In genomic region chr3:55481067-55481917, GRCh38 we compare ENCODE assay signal across 9 cellular contexts. TPM values are rescaled to one million over a fixed set of nuclear protein-coding genes. Genes with fewer than 3 reads are reported as not detected.
DNase-seq lines count a peak whose midpoint lies in the region; ATAC-seq and TF ChIP-seq lines count a peak whose summit lies in the region.
"Had no signal": no experiment of that assay in that cellular context is flagged by ENCODE, and none has a peak within 500 bp of the region (broad histone marks: within the 10 kb centered on the region; RNA-seq: fewer than 3 reads in every experiment).

No MANE protein-coding gene starts in this region.

- CTCF ChIA-PET in activated naive CD4-positive, alpha-beta T cell treated with anti-CD3 and anti-CD28 coated beads, Interleukin-2, amount 10 ng/mL, durations not matched to agents 7 days and 5 days (lab: Charles Lee): no interaction called here

- 5% methylated on average over 45 of the region's 45 CpGs for WGBS in thymus

- peaks cover 72% of the 10 kb centered on the region for H3K27me3 Mint-ChIP-seq in activated naive CD4-positive, alpha-beta T cell treated with anti-CD3 and anti-CD28 coated beads, Interleukin-2, amount 10 ng/mL, durations not matched to agents 7 days and 5 days

- H3K36me3 Mint-ChIP-seq in activated naive CD4-positive, alpha-beta T cell treated with anti-CD3 and anti-CD28 coated beads, Interleukin-2, amount 10 ng/mL, durations not matched to agents 7 days and 5 days: peaks cover 8% of the 10 kb centered on the region

- H3K4me1 ChIP-seq in thymus (ENCODE audit: control insufficient read depth, insufficient read depth, low read length) (no peaks in the 10 kb centered on the region), HAP-1 (peaks cover 6% of the 10 kb centered on the region)

- no peak overlapping the region for H3K27ac Mint-ChIP-seq in activated naive CD4-positive, alpha-beta T cell treated with anti-CD3 and anti-CD28 coated beads, Interleukin-2, amount 10 ng/mL, durations not matched to agents 7 days and 5 days

- H3K27ac ChIP-seq in coronary artery: no peak overlapping the region
- H3K27ac ChIP-seq in thymus (ENCODE audit: low read depth): no peak overlapping the region

- H3K36me3 ChIP-seq in thymus (ENCODE audit: control insufficient read depth, insufficient read depth) (no peaks in the 10 kb centered on the region), HAP-1 (replicated peaks) (peaks cover 6% of the 10 kb centered on the region)

- no peak for TF ChIP-seq CTCF in coronary artery (IDR thresholded peaks at IDR 0.05)

- no peak overlapping the region for H3K4me3 Mint-ChIP-seq in activated naive CD4-positive, alpha-beta T cell treated with anti-CD3 and anti-CD28 coated beads, Interleukin-2, amount 10 ng/mL, durations not matched to agents 7 days and 5 days

- DNase-seq in LHCN-M2 (ENCODE audit: low read depth) (peak; percentile 66), coronary artery (ENCODE audit: low spot score) (no peak), kidney tubule cell (ENCODE audit: low spot score) (peak; percentile 28), GDM1 (lab: John Stamatoyannopoulos, UW) (no peak), HAP-1 (ENCODE audit: low spot score in 2 of 2) (no peak)
- no peak for DNase-seq in activated naive CD4-positive, alpha-beta T cell treated with anti-CD3 and anti-CD28 coated beads, Interleukin-2, amount 10 ng/mL, durations not matched to agents 7 days and 5 days
- DNase-seq: NCI-H1436 had no signal

- H3K9me3 Mint-ChIP-seq in activated naive CD4-positive, alpha-beta T cell treated with anti-CD3 and anti-CD28 coated beads, Interleukin-2, amount 10 ng/mL, durations not matched to agents 7 days and 5 days: no peaks in the 10 kb centered on the region

- peaks cover 68% of the 10 kb centered on the region for H3K27me3 ChIP-seq in thymus (ENCODE audit: control insufficient read depth, insufficient read depth)
- H3K27me3 ChIP-seq in HAP-1 (ENCODE audit: low read depth): no peaks in the 10 kb centered on the region

- H3K9me3 ChIP-seq in thymus (ENCODE audit: control insufficient read depth) (no peaks in the 10 kb centered on the region), HAP-1 (no peaks in the 10 kb centered on the region)

- H3K4me1 Mint-ChIP-seq in activated naive CD4-positive, alpha-beta T cell treated with anti-CD3 and anti-CD28 coated beads, Interleukin-2, amount 10 ng/mL, durations not matched to agents 7 days and 5 days: peaks cover 10% of the 10 kb centered on the region

- in situ Hi-C loops in HAP-1 (cut with MboI; ENCODE audit: low sequenced_read_pairs): loop anchor here (10.0 to 25.0 kb wide), 4 partner anchors 244 to 781 kb away; no protein-coding TSS in a partner anchor

- no peak for ATAC-seq in HG03280 (IDR thresholded peaks at IDR 0.05; ENCODE audit: unreplicated experiment)

- peak overlapping the region; percentile 64 for H3K4me3 ChIP-seq in coronary artery
- H3K4me3 ChIP-seq in thymus (ENCODE audit: low read length): peak overlapping the region; percentile 17
- H3K4me3 ChIP-seq in HAP-1: no peak overlapping the region

RNA-seq across cellular contexts. Expression of gene WNT5A, which starts 5.8 kb away (rescaled TPM):
- 173 and 180 TPM in 2 replicates for total RNA-seq in LHCN-M2 (2014; rRNA removed)
- 56.0 TPM for polyA plus RNA-seq in LHCN-M2 (2012)
- polyA plus RNA-seq in thymus: 5.5 TPM

Comparison
In these comparisons a context has a peak if more than half of its experiments do, and no peak if none do; other contexts are left out.
1. DNase-seq: peak in LHCN-M2 (single experiment) and kidney tubule cell (single experiment); none in coronary artery (single experiment), activated naive CD4-positive, alpha-beta T cell treated with anti-CD3 and anti-CD28 coated beads, Interleukin-2, amount 10 ng/mL, durations not matched to agents 7 days and 5 days (single experiment), GDM1 (single experiment) and HAP-1 (0 of 2).